25 cellular contexts compared by ENCODE assay signal in genomic region chr6:85997206-85997605, GRCh38.
A peak's percentile ranks its signal among the peaks of the same experiment; 100 is the strongest.
DNase-seq lines count a peak whose midpoint lies in the region; ATAC-seq and TF ChIP-seq lines count a peak whose summit lies in the region.
"Had no signal": no experiment of that assay in that cellular context is flagged by ENCODE, and none has a peak within 500 bp of the region (broad histone marks: within the 10 kb centered on the region; RNA-seq: fewer than 3 reads in every experiment).

No MANE protein-coding gene starts in this region.

- DNase-seq in MCF 10A (ENCODE audit: unreplicated experiment) (peak; percentile 21), breast epithelium (ENCODE audit: low spot score in 2 of 2) (no peak), epithelial cell of esophagus (ENCODE audit: low read depth) (peak; percentile 4)
- no peak for DNase-seq in stimulated activated CD4-positive, alpha-beta T cell treated with anti-CD3 and anti-CD28 coated beads, Interleukin-15, amount 100 ng/mL, for 24 hours
- DNase-seq: activated CD4-positive, alpha-beta T cell treated with anti-CD3 and anti-CD28 coated beads, Interleukin-2, amount 10 ng/mL, durations not matched to agents 7 days and 5 days; activated effector memory CD4-positive, alpha-beta T cell treated with Interleukin-2 at 50 U/mL for 16 hours; COR-L47; HCEC 1CT; islet precursor cell; lower lobe of right lung; NCI-H187 treated with DMSO at 0.1 percent for 48 hours; NCI-H446; RPMI8226; spleen; stimulated activated CD8-positive, alpha-beta memory T cell treated with anti-CD3 and anti-CD28 coated beads, Interleukin-4, amount 100 ng/mL, for 48 hours; substantia nigra had no signal

- TF ChIP-seq POLR2A in breast epithelium (IDR thresholded peaks at IDR 0.05) = no peak

- H3K27me3 ChIP-seq in breast epithelium = no peaks in the 10 kb centered on the region
- H3K27me3 ChIP-seq: foreskin keratinocyte, hepatocyte, neutrophil, spleen, vagina had no signal

- ATAC-seq in HG02588 (IDR thresholded peaks at IDR 0.05; ENCODE audit: unreplicated experiment) (peak; percentile 79), HG03520 (IDR thresholded peaks at IDR 0.05; ENCODE audit: unreplicated experiment) (peak; percentile 85), GM19397 (IDR thresholded peaks at IDR 0.05; ENCODE audit: unreplicated experiment) (no peak), HG03565 (IDR thresholded peaks at IDR 0.05; ENCODE audit: unreplicated experiment) (no peak)
- ATAC-seq: foreskin keratinocyte, lower lobe of right lung had no signal

- no peaks in the 10 kb centered on the region for H3K27me3 Mint-ChIP-seq in MCF 10A (ENCODE audit: insufficient read depth, unreplicated experiment)
- H3K27me3 Mint-ChIP-seq: activated CD4-positive, alpha-beta T cell treated with anti-CD3 and anti-CD28 coated beads, Interleukin-2, amount 10 ng/mL, durations not matched to agents 7 days and 5 days; B cell had no signal

- no peak overlapping the region for H3K27ac ChIP-seq in breast epithelium
- H3K27ac ChIP-seq: foreskin keratinocyte, hepatocyte, lower lobe of right lung, neutrophil, spleen, vagina had no signal

- H3K36me3 Mint-ChIP-seq in MCF 10A (ENCODE audit: insufficient read depth, unreplicated experiment) = no peaks in the 10 kb centered on the region

- TF ChIP-seq CTCF in MCF 10A (IDR thresholded peaks at IDR 0.05; ENCODE audit: unreplicated experiment) = no peak
- TF ChIP-seq CTCF in breast epithelium (IDR thresholded peaks at IDR 0.05) = no peak
- TF ChIP-seq CTCF in epithelial cell of esophagus (IDR thresholded peaks at IDR 0.05; ENCODE audit: insufficient read depth, low read depth, low read length, missing control alignments) = no peak

- no peaks in the 10 kb centered on the region for H3K4me1 Mint-ChIP-seq in MCF 10A (ENCODE audit: insufficient read depth, unreplicated experiment)
- H3K4me1 Mint-ChIP-seq: activated CD4-positive, alpha-beta T cell treated with anti-CD3 and anti-CD28 coated beads, Interleukin-2, amount 10 ng/mL, durations not matched to agents 7 days and 5 days; B cell had no signal

- H3K9me3 ChIP-seq in breast epithelium = no peaks in the 10 kb centered on the region
- H3K9me3 ChIP-seq: lower lobe of right lung, neutrophil, vagina had no signal

- H3K4me1 ChIP-seq in breast epithelium = no peaks in the 10 kb centered on the region
- H3K4me1 ChIP-seq: foreskin keratinocyte, lower lobe of right lung, spleen, vagina had no signal

- CTCF ChIA-PET in MCF 10A (lab: Yijun Ruan, JAX) = interaction anchor here (0.7 kb wide), 2 partner anchors 218 to 875 kb away, joined by 3 to 4 read pairs; no protein-coding TSS in a partner anchor

- intact Hi-C loops in MCF 10A (cut with micrococcal nuclease) = no loop called here
- intact Hi-C loops in breast epithelium (cut with DNase I; ENCODE audit: low total_unique reads) = no loop called here

- H3K36me3 ChIP-seq in breast epithelium = no peaks in the 10 kb centered on the region
- H3K36me3 ChIP-seq: lower lobe of right lung, neutrophil, spleen, vagina had no signal

- H3K4me3 ChIP-seq in breast epithelium (no peak overlapping the region), epithelial cell of esophagus (ENCODE audit: low read length) (no peak overlapping the region)
- H3K4me3 ChIP-seq: hepatocyte, lower lobe of right lung, spleen, vagina had no signal

- POLR2A ChIA-PET in MCF 10A (lab: Yijun Ruan, JAX) = interaction anchor here (1.0 kb wide), 1 partner anchor 11 kb away, joined by 5 read pairs; no protein-coding TSS in a partner anchor

- H3K27ac Mint-ChIP-seq in MCF 10A (ENCODE audit: low read depth, unreplicated experiment) = no peak overlapping the region
- H3K27ac Mint-ChIP-seq: activated CD4-positive, alpha-beta T cell treated with anti-CD3 and anti-CD28 coated beads, Interleukin-2, amount 10 ng/mL, durations not matched to agents 7 days and 5 days; B cell had no signal

- H3K4me3 Mint-ChIP-seq in MCF 10A (ENCODE audit: unreplicated experiment) = no peak overlapping the region
- H3K4me3 Mint-ChIP-seq: activated CD4-positive, alpha-beta T cell treated with anti-CD3 and anti-CD28 coated beads, Interleukin-2, amount 10 ng/mL, durations not matched to agents 7 days and 5 days; B cell had no signal

- no TSS peak for BruUV-seq in MCF 10A (replicated peaks; lab: Mats Ljungman, UMichigan)

- peaks cover 24% of the 10 kb centered on the region for H3K9me3 Mint-ChIP-seq in MCF 10A (ENCODE audit: unreplicated experiment)
- H3K9me3 Mint-ChIP-seq: activated CD4-positive, alpha-beta T cell treated with anti-CD3 and anti-CD28 coated beads, Interleukin-2, amount 10 ng/mL, durations not matched to agents 7 days and 5 days had no signal

Comparison
In these comparisons a context has a peak if more than half of its experiments do, and no peak if none do; other contexts are left out.
1. DNase-seq: peak in MCF 10A (single experiment) and epithelial cell of esophagus (single experiment); none in breast epithelium (0 of 2) and stimulated activated CD4-positive, alpha-beta T cell treated with anti-CD3 and anti-CD28 coated beads, Interleukin-15, amount 100 ng/mL, for 24 hours (single experiment).
2. ATAC-seq: peak in HG02588 (single experiment) and HG03520 (single experiment); none in GM19397 (single experiment) and HG03565 (single experiment).